Comparison of ENCODE assay signal across 10 cellular contexts in the genomic region with DNA sequence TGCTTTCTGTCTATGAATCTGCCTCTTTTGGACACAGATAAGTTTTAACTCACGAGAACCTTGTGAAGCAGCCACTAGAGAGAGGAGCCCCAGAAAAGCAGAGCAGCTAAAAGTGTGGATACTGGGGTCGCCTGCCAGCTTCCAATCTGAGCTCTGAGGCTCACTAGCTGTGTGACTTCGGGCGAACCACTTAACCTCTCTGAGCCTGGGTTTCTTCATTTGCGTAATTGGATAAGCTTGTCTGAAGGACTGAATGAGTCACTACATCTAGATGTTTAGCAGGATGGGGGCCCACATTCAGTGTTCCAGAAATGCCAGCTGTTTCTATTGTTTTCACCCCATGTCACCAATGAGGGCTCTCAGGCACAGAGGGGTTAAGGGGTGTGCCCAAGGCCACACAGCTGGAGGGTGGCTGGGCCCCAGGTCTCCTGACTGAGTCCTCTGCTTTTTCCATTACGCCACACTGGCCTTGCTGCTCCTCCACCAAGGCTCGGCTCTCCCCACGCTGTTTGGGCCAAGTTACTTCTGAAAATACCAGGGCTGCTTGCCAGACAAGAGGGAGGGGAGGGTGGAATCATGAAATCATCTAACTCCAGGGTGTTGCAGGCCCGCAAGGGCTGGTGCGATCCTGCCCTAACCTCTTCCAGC. TPM values are rescaled to one million over a fixed set of nuclear protein-coding genes. Genes with fewer than 3 reads are reported as not detected.
DNase-seq lines count a peak whose midpoint lies in the region; ATAC-seq, FAIRE-seq and TF ChIP-seq lines count a peak whose summit lies in the region.
"Had no signal": no experiment of that assay in that cellular context is flagged by ENCODE, and none has a peak within 500 bp of the region (broad histone marks: within the 10 kb centered on the region; RNA-seq: fewer than 3 reads in every experiment).

No MANE protein-coding gene starts in this region.

- H3K9me3 Mint-ChIP-seq in activated naive CD4-positive, alpha-beta T cell treated with anti-CD3 and anti-CD28 coated beads, Interleukin-2, amount 10 ng/mL, durations not matched to agents 7 days and 5 days: peaks cover 2% of the 10 kb centered on the region
- H3K9me3 Mint-ChIP-seq: stimulated activated naive CD8-positive, alpha-beta T cell treated with anti-CD3 and anti-CD28 coated beads, Interleukin-15, Interleukin-2, amounts not matched to agents 100 ng/mL and 50 ng/mL, for 24 hours had no signal

- H3K4me3 ChIP-seq in astrocyte of the cerebellum (ENCODE audit: low read depth, low read length) (no peak overlapping the region), right cardiac atrium (ENCODE audit: low read length) (no peak overlapping the region), sigmoid colon (no peak overlapping the region)

- in situ Hi-C loops in astrocyte of the cerebellum (cut with HindIII; ENCODE audit: low sequenced_read_pairs): no loop called here

- peak; percentile 84 to 99 (median 94) for TF ChIP-seq EP300 in sigmoid colon (IDR thresholded peaks at IDR 0.05)

- no peak overlapping the region for H3K4me3 Mint-ChIP-seq in activated naive CD4-positive, alpha-beta T cell treated with anti-CD3 and anti-CD28 coated beads, Interleukin-2, amount 10 ng/mL, durations not matched to agents 7 days and 5 days
- H3K4me3 Mint-ChIP-seq: stimulated activated naive CD8-positive, alpha-beta T cell treated with anti-CD3 and anti-CD28 coated beads, Interleukin-15, Interleukin-2, amounts not matched to agents 100 ng/mL and 50 ng/mL, for 24 hours had no signal

- CTCF ChIA-PET in activated naive CD4-positive, alpha-beta T cell treated with anti-CD3 and anti-CD28 coated beads, Interleukin-2, amount 10 ng/mL, durations not matched to agents 7 days and 5 days (lab: Charles Lee): no interaction called here

- DNase-seq in GM03348 (ENCODE audit: low spot score) (peak; percentile 92), astrocyte of the cerebellum (ENCODE audit: low read depth) (peak; percentile 94), right cardiac atrium (peak; percentile 94 to 96 (median 95)), sigmoid colon (peak; percentile 99), HTR-8/SVneo (ENCODE audit: insufficient read length, low spot score) (no peak)
- DNase-seq in stimulated activated naive CD4-positive, alpha-beta T cell treated with Interleukin-2 at 50 U/mL for 16 hours (lab: John Stamatoyannopoulos, UW): no peak
- no peak for DNase-seq in activated naive CD4-positive, alpha-beta T cell treated with anti-CD3 and anti-CD28 coated beads, Interleukin-2, amount 10 ng/mL, durations not matched to agents 7 days and 5 days
- no peak for DNase-seq in stimulated activated CD4-positive, alpha-beta T cell treated with anti-CD3 and anti-CD28 coated beads, Interleukin-4, amount 100 ng/mL, for 1 hour
- DNase-seq: cortex of kidney had no signal

- H3K4me1 ChIP-seq in right cardiac atrium (ENCODE audit: control insufficient read depth, insufficient read depth, low read length) (peaks cover 12% of the 10 kb centered on the region), sigmoid colon (peaks cover under 1 to 80% (median 77%) of the 10 kb centered on the region in 4 donors)

- H3K36me3 Mint-ChIP-seq in activated naive CD4-positive, alpha-beta T cell treated with anti-CD3 and anti-CD28 coated beads, Interleukin-2, amount 10 ng/mL, durations not matched to agents 7 days and 5 days: no peaks in the 10 kb centered on the region

- ATAC-seq in right cardiac atrium: peak; percentile 94 to 96

- H3K27me3 ChIP-seq in right cardiac atrium (ENCODE audit: control insufficient read depth, insufficient read depth) (no peaks in the 10 kb centered on the region), sigmoid colon (no peaks in the 10 kb centered on the region)

- peaks cover 25% of the 10 kb centered on the region for H3K4me1 Mint-ChIP-seq in activated naive CD4-positive, alpha-beta T cell treated with anti-CD3 and anti-CD28 coated beads, Interleukin-2, amount 10 ng/mL, durations not matched to agents 7 days and 5 days

- intact Hi-C loops in right cardiac atrium (cut with DNase I) (no loop called here), sigmoid colon (cut with DNase I) (no loop called here)

- WGBS in right cardiac atrium: 31% methylated on average over 10 of the region's 10 CpGs
- 66 to 80% methylated on average over 10 of the region's 10 CpGs for WGBS in sigmoid colon, 2 donors

- H3K27me3 Mint-ChIP-seq in activated naive CD4-positive, alpha-beta T cell treated with anti-CD3 and anti-CD28 coated beads, Interleukin-2, amount 10 ng/mL, durations not matched to agents 7 days and 5 days: peaks cover 11% of the 10 kb centered on the region

- no peak for TF ChIP-seq POLR2A in sigmoid colon (IDR thresholded peaks at IDR 0.05)

- H3K27ac Mint-ChIP-seq in activated naive CD4-positive, alpha-beta T cell treated with anti-CD3 and anti-CD28 coated beads, Interleukin-2, amount 10 ng/mL, durations not matched to agents 7 days and 5 days: no peak overlapping the region
- H3K27ac Mint-ChIP-seq: stimulated activated naive CD8-positive, alpha-beta T cell treated with anti-CD3 and anti-CD28 coated beads, Interleukin-15, Interleukin-2, amounts not matched to agents 100 ng/mL and 50 ng/mL, for 24 hours had no signal

- no peak for FAIRE-seq in HTR-8/SVneo (lab: Jason Lieb, UNC)

- peaks cover 0 to 4% (median 0%) of the 10 kb centered on the region in 4 donors for H3K36me3 ChIP-seq in sigmoid colon

- TF ChIP-seq CTCF in astrocyte of the cerebellum (IDR thresholded peaks at IDR 0.05; ENCODE audit: low read depth, low read length, missing control alignments) (no peak), sigmoid colon (IDR thresholded peaks at IDR 0.05) (no peak)

- H3K27ac ChIP-seq in right cardiac atrium (ENCODE audit: low read length) (peak overlapping the region; percentile 42), sigmoid colon (peak overlapping the region; percentile 89 to 96 (median 91))

- H3K9me3 ChIP-seq in right cardiac atrium (ENCODE audit: control insufficient read depth, low read length) (no peaks in the 10 kb centered on the region), sigmoid colon (no peaks in the 10 kb centered on the region)

RNA-seq across cellular contexts. Expression of gene SH3PXD2B, which starts 36.2 kb away (rescaled TPM):
- total RNA-seq in right cardiac atrium (10 to 100 TPM in 1 of 4 donors, 1 to 10 TPM in 3; 5.1 to 18.0 (median 9.1) TPM), sigmoid colon (10 to 100 TPM; 19.3 to 45.7 (median 20.9) TPM)
- polyA plus RNA-seq in right cardiac atrium (2.2 TPM), sigmoid colon (1 to 10 TPM; 3.6 to 9.2 (median 3.9) TPM)

Comparison
In these comparisons a context has a peak if more than half of its experiments do, and no peak if none do; other contexts are left out.
1. DNase-seq: peak in GM03348 (single experiment), astrocyte of the cerebellum (single experiment), right cardiac atrium (3 of 3) and sigmoid colon (single experiment); none in HTR-8/SVneo (single experiment), stimulated activated naive CD4-positive, alpha-beta T cell treated with Interleukin-2 at 50 U/mL for 16 hours (single experiment), activated naive CD4-positive, alpha-beta T cell treated with anti-CD3 and anti-CD28 coated beads, Interleukin-2, amount 10 ng/mL, durations not matched to agents 7 days and 5 days (single experiment) and stimulated activated CD4-positive, alpha-beta T cell treated with anti-CD3 and anti-CD28 coated beads, Interleukin-4, amount 100 ng/mL, for 1 hour (single experiment).